Comparison of ENCODE assay signal across 8 cellular contexts in genomic region chr1:43171876-43172531, GRCh38. TPM values are rescaled to one million over a fixed set of nuclear protein-coding genes. Genes with fewer than 3 reads are reported as not detected.
DNase-seq lines count a peak whose midpoint lies in the region; ATAC-seq and TF ChIP-seq lines count a peak whose summit lies in the region.

Gene CFAP57, plus strand, starts transcription at chr1:43172330. Its CDS starts 424 bp downstream, at chr1:43172754.
Gene EBNA1BP2, minus strand, starts transcription at chr1:43172290. Its CDS starts 172 bp downstream, at chr1:43172118.

- no peaks in the 10 kb centered on the region for H3F3A ChIP-seq in DOHH2 (ENCODE audit: control insufficient read depth, insufficient read depth)
- H3F3A ChIP-seq in GM23248 (ENCODE audit: insufficient read depth), result no peaks in the 10 kb centered on the region

- in situ Hi-C loops in GM23248 (cut with MboI), result no loop called here
- in situ Hi-C loops in Panc1 (cut with HindIII; ENCODE audit: low pct_unique_long_range_greater_than_20kb, low sequenced_read_pairs), result no loop called here

- H3K4me2 ChIP-seq in DOHH2 (ENCODE audit: low read length) (peak within 1 kb of the TSS; percentile 78), GM23248 (ENCODE audit: unreplicated experiment) (peak within 1 kb of the TSS; percentile 100)

- POLR2A ChIA-PET in Panc1 (lab: Charles Lee), result interaction anchor here (0.5 to 1.2 kb wide), 4 partner anchors 9 to 515 kb away, joined by 3 to 11 read pairs (median 6); no protein-coding TSS in a partner anchor
- POLR2A ChIA-PET in naive thymus-derived CD4-positive, alpha-beta T cell (lab: Charles Lee), result interaction anchor here (0.5 to 1.1 kb wide), 8 partner anchors 188 to 1171 kb away, joined by 3 to 4 read pairs (median 3); partner anchors contain the start of genes ELOVL1, MED8, SZT2 and YBX1

- peaks cover 28% of the 10 kb centered on the region for H3K4me1 Mint-ChIP-seq in activated T-cell treated with anti-CD3 and anti-CD28 coated beads, Interleukin-2, amount 50 U/mL, for 72 hours (ENCODE audit: low read depth)
- H3K4me1 Mint-ChIP-seq in naive thymus-derived CD4-positive, alpha-beta T cell, result peaks cover 14 to 49% (median 33%) of the 10 kb centered on the region in 7 donors
- H3K4me1 Mint-ChIP-seq in stimulated activated effector memory CD8-positive, alpha-beta T cell treated with anti-CD3 and anti-CD28 coated beads, Interleukin-12 subunit alpha, Interleukin-12 subunit beta, amount 100 ng/mL, for 72 hours, result peaks cover 18% of the 10 kb centered on the region

- CTCF ChIA-PET in Panc1 (lab: Charles Lee), result interaction anchor here (0.7 to 1.2 kb wide), 2 partner anchors 55 to 98 kb away, joined by 3 to 4 read pairs; no protein-coding TSS in a partner anchor
- CTCF ChIA-PET in naive thymus-derived CD4-positive, alpha-beta T cell (lab: Charles Lee), result no interaction called here

- peaks cover 33% of the 10 kb centered on the region for H3K79me2 ChIP-seq in DOHH2 (ENCODE audit: control insufficient read depth, low read length)
- H3K79me2 ChIP-seq in GM23248 (ENCODE audit: insufficient read depth), result peaks cover 51% of the 10 kb centered on the region

- H3K27ac ChIP-seq in DOHH2 (ENCODE audit: low read depth, low read length) (no peak within 1 kb of the TSS; the same call in 1 of the 2 replicates), GM23248 (peak within 1 kb of the TSS; percentile 59), KOPT-K1 (ENCODE audit: low read depth, low read length, poor library complexity, severe bottlenecking) (peak within 1 kb of the TSS; percentile 67), Panc1 (ENCODE audit: low read length) (peak within 1 kb of the TSS; percentile 88)
- H3K27ac ChIP-seq in naive thymus-derived CD4-positive, alpha-beta T cell (ENCODE audit: low read depth, low read length), result peak within 1 kb of the TSS; percentile 74

- H4K20me1 ChIP-seq in DOHH2 (ENCODE audit: control insufficient read depth, insufficient read depth, low read depth, low read length), result no peaks in the 10 kb centered on the region
- H4K20me1 ChIP-seq in GM23248 (ENCODE audit: insufficient read depth), result no peaks in the 10 kb centered on the region

- ATAC-seq in Panc1, result peak; percentile 97
- ATAC-seq in activated T-cell treated with anti-CD3 and anti-CD28 coated beads, Interleukin-2, amount 50 U/mL, for 72 hours (replicated peaks in 1 of 2), result peak; percentile 93
- ATAC-seq in naive thymus-derived CD4-positive, alpha-beta T cell, result peak; percentile 82
- ATAC-seq in stimulated activated effector memory CD8-positive, alpha-beta T cell treated with anti-CD3 and anti-CD28 coated beads, Interleukin-12 subunit alpha, Interleukin-12 subunit beta, amount 100 ng/mL, for 72 hours, result peak; percentile 96

- H3K27ac Mint-ChIP-seq in activated T-cell treated with anti-CD3 and anti-CD28 coated beads, Interleukin-2, amount 50 U/mL, for 72 hours, result peak within 1 kb of the TSS; percentile 93
- peak within 1 kb of the TSS; percentile 89 to 98 (median 95) for H3K27ac Mint-ChIP-seq in naive thymus-derived CD4-positive, alpha-beta T cell
- H3K27ac Mint-ChIP-seq in stimulated activated effector memory CD8-positive, alpha-beta T cell treated with anti-CD3 and anti-CD28 coated beads, Interleukin-12 subunit alpha, Interleukin-12 subunit beta, amount 100 ng/mL, for 72 hours, result peak within 1 kb of the TSS; percentile 98

- H3K9me3 ChIP-seq in DOHH2 (ENCODE audit: control insufficient read depth, insufficient read depth, low read length), result no peaks in the 10 kb centered on the region
- H3K9me3 ChIP-seq in GM23248 (ENCODE audit: low read depth), result no peaks in the 10 kb centered on the region
- peaks cover 9% of the 10 kb centered on the region for H3K9me3 ChIP-seq in KOPT-K1 (ENCODE audit: insufficient read depth, low read length, poor library complexity, severe bottlenecking)
- no peaks in the 10 kb centered on the region for H3K9me3 ChIP-seq in Panc1 (ENCODE audit: control insufficient read depth, insufficient read depth, low read depth, low read length)
- H3K9me3 ChIP-seq in naive thymus-derived CD4-positive, alpha-beta T cell (ENCODE audit: control insufficient read depth in 2 of 3, low read length in 3 of 3), result no peaks in the 10 kb centered on the region

- H3K4me1 ChIP-seq in DOHH2 (ENCODE audit: control insufficient read depth, low read length) (peaks cover 16% of the 10 kb centered on the region), GM23248 (ENCODE audit: insufficient read depth) (0 out of 2 replicates have a peak, but pooled peaks cover 11% of the 10 kb centered on the region), Panc1 (ENCODE audit: control insufficient read depth, insufficient read depth, low read length) (peaks cover 10% of the 10 kb centered on the region; the same call in 1 of the 2 replicates)
- H3K4me1 ChIP-seq in naive thymus-derived CD4-positive, alpha-beta T cell (ENCODE audit: control insufficient read depth in 2 of 2, insufficient read depth in 2 of 2, low read length in 2 of 2), result peaks cover 10 to 13% of the 10 kb centered on the region in 2 donors

- DNase-seq in GM23248 (peak; percentile 95), Panc1 (ENCODE audit: low read depth, low spot score) (peak; percentile 92), fibroblast of mammary gland (ENCODE audit: low read depth) (peak; percentile 92)
- DNase-seq in activated T-cell treated with anti-CD3 and anti-CD28 coated beads, Interleukin-2, amount 50 U/mL, for 72 hours, result peak; percentile 89 to 92
- peak; percentile 78 to 95 (median 92) for DNase-seq in naive thymus-derived CD4-positive, alpha-beta T cell
- DNase-seq in stimulated activated effector memory CD8-positive, alpha-beta T cell treated with anti-CD3 and anti-CD28 coated beads, Interleukin-12 subunit alpha, Interleukin-12 subunit beta, amount 100 ng/mL, for 72 hours (ENCODE audit: low spot score in 2 of 2), result peak; percentile 78 to 97

- peaks cover 18% of the 10 kb centered on the region for H3K27me3 ChIP-seq in DOHH2 (ENCODE audit: control insufficient read depth, low read length)
- no peaks in the 10 kb centered on the region for H3K27me3 ChIP-seq in GM23248 (replicated peaks; ENCODE audit: insufficient read depth)
- H3K27me3 ChIP-seq in Panc1 (ENCODE audit: control insufficient read depth, insufficient read depth, low read length), result no peaks in the 10 kb centered on the region
- H3K27me3 ChIP-seq in naive thymus-derived CD4-positive, alpha-beta T cell (ENCODE audit: control insufficient read depth in 2 of 2, insufficient read depth in 2 of 2, low read length in 2 of 2), result peaks cover 0 to 3% of the 10 kb centered on the region in 2 donors

- peak within 1 kb of the TSS; percentile 98 for H3K4me3 ChIP-seq in DOHH2 (ENCODE audit: low read length)
- H3K4me3 ChIP-seq in GM23248, result peak within 1 kb of the TSS; percentile 95
- peak within 1 kb of the TSS; percentile 91 to 94 for H3K4me3 ChIP-seq in Panc1 (ENCODE audit: low read depth in 2 of 2, low read length in 2 of 2)
- H3K4me3 ChIP-seq in fibroblast of mammary gland (ENCODE audit: control insufficient read depth, low read depth, low read length), result peak within 1 kb of the TSS; percentile 100
- H3K4me3 ChIP-seq in naive thymus-derived CD4-positive, alpha-beta T cell (ENCODE audit: low read length), result peak within 1 kb of the TSS; percentile 95

- intact Hi-C loops in Panc1 (cut with micrococcal nuclease; ENCODE audit: unreplicated experiment), result no loop called here
- intact Hi-C loops in naive thymus-derived CD4-positive, alpha-beta T cell (cut with micrococcal nuclease), result loop anchor here (1.0 to 10.0 kb wide), 20 partner anchors 186 to 1810 kb away; partner anchors contain the start of genes C1orf50 (in 2 of the 2), CDC20 (in 2 of the 2), ERMAP (in 2 of the 2) and IPO13 (in 2 of the 2)

- no peak for TF ChIP-seq CTCF in DOHH2 (IDR thresholded peaks at IDR 0.05; ENCODE audit: low read depth, low read length, poor library complexity, severe bottlenecking)
- no peak for TF ChIP-seq CTCF in Panc1 (IDR thresholded peaks at IDR 0.05)
- TF ChIP-seq CTCF in fibroblast of mammary gland (conservative IDR thresholded peaks at IDR 0.05; ENCODE audit: control insufficient read depth, insufficient read depth, low read depth, low read length), result no peak

- peak within 1 kb of the TSS; percentile 95 to 99 for H3K4me3 Mint-ChIP-seq in activated T-cell treated with anti-CD3 and anti-CD28 coated beads, Interleukin-2, amount 50 U/mL, for 72 hours
- H3K4me3 Mint-ChIP-seq in naive thymus-derived CD4-positive, alpha-beta T cell, result peak within 1 kb of the TSS; percentile 90 to 100 (median 99)
- peak within 1 kb of the TSS; percentile 99 for H3K4me3 Mint-ChIP-seq in stimulated activated effector memory CD8-positive, alpha-beta T cell treated with anti-CD3 and anti-CD28 coated beads, Interleukin-12 subunit alpha, Interleukin-12 subunit beta, amount 100 ng/mL, for 72 hours

- H3K9me3 Mint-ChIP-seq in activated T-cell treated with anti-CD3 and anti-CD28 coated beads, Interleukin-2, amount 50 U/mL, for 72 hours, result no peaks in the 10 kb centered on the region
- H3K9me3 Mint-ChIP-seq in naive thymus-derived CD4-positive, alpha-beta T cell, result no peaks in the 10 kb centered on the region
- no peaks in the 10 kb centered on the region for H3K9me3 Mint-ChIP-seq in stimulated activated effector memory CD8-positive, alpha-beta T cell treated with anti-CD3 and anti-CD28 coated beads, Interleukin-12 subunit alpha, Interleukin-12 subunit beta, amount 100 ng/mL, for 72 hours

- H3K9me2 ChIP-seq in DOHH2 (replicated peaks; ENCODE audit: control insufficient read depth, low read length), result no peaks in the 10 kb centered on the region
- H3K9me2 ChIP-seq in GM23248 (ENCODE audit: insufficient read depth), result no peaks in the 10 kb centered on the region

- peak within 1 kb of the TSS; percentile 94 for H2AFZ ChIP-seq in GM23248

- peak within 1 kb of the TSS; percentile 93 for H3K9ac ChIP-seq in GM23248

- peaks cover 26% of the 10 kb centered on the region for H3K27me3 Mint-ChIP-seq in activated T-cell treated with anti-CD3 and anti-CD28 coated beads, Interleukin-2, amount 50 U/mL, for 72 hours (ENCODE audit: low read depth)
- peaks cover 14 to 25% (median 19%) of the 10 kb centered on the region in 5 donors for H3K27me3 Mint-ChIP-seq in naive thymus-derived CD4-positive, alpha-beta T cell

- no TSS peak for BruUV-seq in Panc1 (replicated peaks; lab: Mats Ljungman, UMichigan)

- WGBS in GM23248 (ENCODE audit: low coverage in 1 of 2, low lambda C conversion rate in 2 of 2, missing lambda C conversion rate in 2 of 2), 2 experiments, result 1% methylated on average over 41 to 45 of the region's 45 CpGs

- H3K36me3 ChIP-seq in DOHH2 (ENCODE audit: control insufficient read depth, low read length) (peaks cover 45% of the 10 kb centered on the region), GM23248 (ENCODE audit: low read depth) (peaks cover 26% of the 10 kb centered on the region), KOPT-K1 (ENCODE audit: insufficient read depth, low read length) (peaks cover 39% of the 10 kb centered on the region), Panc1 (ENCODE audit: control insufficient read depth, insufficient read depth, low read length) (peaks cover 21% of the 10 kb centered on the region)
- peaks cover 4 to 43% (median 10%) of the 10 kb centered on the region in 3 experiments for H3K36me3 ChIP-seq in naive thymus-derived CD4-positive, alpha-beta T cell (ENCODE audit: control insufficient read depth in 2 of 3, insufficient read depth in 3 of 3, low read length in 3 of 3)

- H3K36me3 Mint-ChIP-seq in activated T-cell treated with anti-CD3 and anti-CD28 coated beads, Interleukin-2, amount 50 U/mL, for 72 hours (ENCODE audit: insufficient read depth in 2 of 2), result peaks cover 0 to 22% of the 10 kb centered on the region in 2 donors
- peaks cover 5 to 28% (median 26%) of the 10 kb centered on the region in 5 donors for H3K36me3 Mint-ChIP-seq in naive thymus-derived CD4-positive, alpha-beta T cell
- H3K36me3 Mint-ChIP-seq in stimulated activated effector memory CD8-positive, alpha-beta T cell treated with anti-CD3 and anti-CD28 coated beads, Interleukin-12 subunit alpha, Interleukin-12 subunit beta, amount 100 ng/mL, for 72 hours, result peaks cover 52% of the 10 kb centered on the region

RNA-seq across cellular contexts. Expression of gene CFAP57, which starts in this region (rescaled TPM):
- total RNA-seq in GM23248 (2014; rRNA removed; shearing (Covaris generic)), result 0.32 and 0.63 TPM in 2 replicates
- 0.32 and 0.35 TPM in 2 replicates for polyA plus RNA-seq in GM23248 (2016; fragmentation: Nextera tagmentation; extraction: Ambion mirVana)
- 0.69 TPM for total RNA-seq in Panc1 (2021; ENCODE audit: unreplicated experiment)
- polyA plus RNA-seq in Panc1 (2012; ENCODE audit: insufficient read length), result 0.46 TPM
- total RNA-seq in activated T-cell treated with anti-CD3 and anti-CD28 coated beads, Interleukin-2, amount 50 U/mL, for 72 hours, result under 1 TPM; 0.36 to 0.76 TPM
- total RNA-seq in naive thymus-derived CD4-positive, alpha-beta T cell, result under 1 TPM in 1 of 5 experiments, not detected in 4; 0.07 TPM
- polyA plus RNA-seq in naive thymus-derived CD4-positive, alpha-beta T cell, result not detected

RNA-seq across cellular contexts. Expression of gene EBNA1BP2, which starts in this region (rescaled TPM):
- 113 and 120 TPM in 2 replicates for total RNA-seq in GM23248 (2014; rRNA removed; shearing (Covaris generic))
- 162 and 164 TPM in 2 replicates for polyA plus RNA-seq in GM23248 (2016; fragmentation: Nextera tagmentation; extraction: Ambion mirVana)
- 144 TPM for total RNA-seq in Panc1 (2021; ENCODE audit: unreplicated experiment)
- 118 TPM for polyA plus RNA-seq in Panc1 (2012; ENCODE audit: insufficient read length)
- 10 to 100 TPM; 37.0 to 46.4 TPM for total RNA-seq in activated T-cell treated with anti-CD3 and anti-CD28 coated beads, Interleukin-2, amount 50 U/mL, for 72 hours
- total RNA-seq in naive thymus-derived CD4-positive, alpha-beta T cell, result 10 to 100 TPM; 17.8 to 46.1 (median 22.7) TPM
- polyA plus RNA-seq in naive thymus-derived CD4-positive, alpha-beta T cell, result 10 to 100 TPM; 51.9 to 56.5 TPM
